In the genomic region with DNA sequence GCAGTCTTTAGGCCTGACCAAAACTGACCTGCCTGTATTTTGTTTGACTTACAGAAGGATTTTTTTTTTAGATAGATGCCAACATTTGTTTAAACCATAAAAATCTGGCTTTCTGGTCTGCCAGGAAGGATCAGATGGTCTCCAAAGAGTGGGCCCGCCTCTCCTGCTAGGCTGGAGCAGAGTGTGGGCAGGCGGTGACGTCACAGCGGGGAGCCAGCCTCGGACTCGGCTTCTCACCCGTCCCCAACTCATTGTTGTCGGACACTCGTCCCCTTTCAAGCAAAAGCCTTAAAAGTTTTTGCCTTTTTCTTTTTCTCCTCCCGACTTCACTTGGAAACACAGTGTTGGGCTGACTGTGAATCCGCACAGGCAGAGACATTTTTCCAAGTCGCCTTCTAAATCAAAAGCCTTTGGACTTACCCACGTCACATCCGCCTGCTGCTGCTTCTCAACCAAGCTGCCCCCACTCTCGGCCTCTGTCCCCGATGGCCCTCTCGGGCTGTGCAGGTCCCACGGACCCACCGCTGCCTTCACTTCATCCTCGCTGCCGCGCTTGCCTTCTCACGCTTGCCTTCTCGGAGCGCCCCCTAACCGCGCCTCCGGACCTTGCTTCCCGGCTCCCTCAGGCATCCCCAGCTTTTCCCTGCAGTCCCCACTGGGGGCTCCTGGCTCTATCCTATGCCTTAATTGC, we compare ENCODE assay signal across 9 cellular contexts. TPM values are rescaled to one million over a fixed set of nuclear protein-coding genes. Genes with fewer than 3 reads are reported as not detected.
DNase-seq lines count a peak whose midpoint lies in the region; ATAC-seq and TF ChIP-seq lines count a peak whose summit lies in the region.
"Had no signal": no experiment of that assay in that cellular context is flagged by ENCODE, and none has a peak within 500 bp of the region (broad histone marks: within the 10 kb centered on the region; RNA-seq: fewer than 3 reads in every experiment).

No MANE protein-coding gene starts in this region.

- H3K4me1 ChIP-seq in mesenchymal stem cell (ENCODE audit: control insufficient read depth, insufficient read depth, low read depth, low read length), result peaks cover 5% of the 10 kb centered on the region
- no peaks in the 10 kb centered on the region for H3K4me1 ChIP-seq in upper lobe of right lung
- no peaks in the 10 kb centered on the region for H3K4me1 ChIP-seq in Karpas-422 (ENCODE audit: low read length)

- peak overlapping the region; percentile 2 to 71 for H3K4me3 Mint-ChIP-seq in activated T-cell treated with anti-CD3 and anti-CD28 coated beads, Interleukin-2, amount 50 U/mL, for 72 hours

- peaks cover 15 to 31% of the 10 kb centered on the region in 2 donors for H3K9me3 Mint-ChIP-seq in activated T-cell treated with anti-CD3 and anti-CD28 coated beads, Interleukin-2, amount 50 U/mL, for 72 hours

- H3K36me3 ChIP-seq in mesenchymal stem cell (ENCODE audit: control insufficient read depth in 1 of 2, insufficient read depth in 2 of 2, low read depth in 1 of 2, low read length in 2 of 2), result peaks cover 0 to 6% of the 10 kb centered on the region in 2 experiments
- no peaks in the 10 kb centered on the region for H3K36me3 ChIP-seq in upper lobe of right lung
- no peaks in the 10 kb centered on the region; the same call in 1 of the 2 replicates for H3K36me3 ChIP-seq in Karpas-422 (ENCODE audit: insufficient read depth, low read length)

- H3K9ac ChIP-seq in mesenchymal stem cell (ENCODE audit: low read length) (peak overlapping the region; percentile 86), Karpas-422 (ENCODE audit: low read length) (no peak overlapping the region)

- H3K27ac ChIP-seq in dorsolateral prefrontal cortex (peak overlapping the region; percentile 9 to 94 (median 84)), mesenchymal stem cell (ENCODE audit: low read length, poor library complexity, severe bottlenecking) (no peak overlapping the region), upper lobe of right lung (peak overlapping the region; percentile 36), Karpas-422 (ENCODE audit: low read length) (no peak overlapping the region)

- H2AFZ ChIP-seq in mesenchymal stem cell (ENCODE audit: low read depth, low read length), result no peak overlapping the region
- no peak overlapping the region for H2AFZ ChIP-seq in Karpas-422 (ENCODE audit: low read length)

- no peak overlapping the region for H2BK15ac ChIP-seq in mesenchymal stem cell (ENCODE audit: low read depth, poor library complexity, severe bottlenecking)

- no peak overlapping the region for H3K4ac ChIP-seq in mesenchymal stem cell (ENCODE audit: low read depth in 1 of 2, low read length in 2 of 2)

- H3K4me3 ChIP-seq in dorsolateral prefrontal cortex, result peak overlapping the region; percentile 30 to 78 (median 60)
- peak overlapping the region in 1 of 2 experiments; percentile 72 for H3K4me3 ChIP-seq in mesenchymal stem cell (ENCODE audit: insufficient read depth in 1 of 2, low read depth in 1 of 2, low read length in 2 of 2)
- H3K4me3 ChIP-seq in upper lobe of right lung, result peak overlapping the region; percentile 35
- no peak overlapping the region for H3K4me3 ChIP-seq in Karpas-422 (ENCODE audit: low read length)

- no peak overlapping the region for H3K23ac ChIP-seq in mesenchymal stem cell (ENCODE audit: low read length in 2 of 2)

- H4K91ac ChIP-seq in mesenchymal stem cell (ENCODE audit: low read length), result no peak overlapping the region

- H2BK120ac ChIP-seq in mesenchymal stem cell (ENCODE audit: low read depth, low read length), result no peak overlapping the region

- H3K9me3 ChIP-seq in mesenchymal stem cell (ENCODE audit: control insufficient read depth, low read length) (peaks cover 20% of the 10 kb centered on the region), upper lobe of right lung (no peaks in the 10 kb centered on the region), Karpas-422 (ENCODE audit: low read length) (peaks cover 30% of the 10 kb centered on the region)

- H3K9me2 ChIP-seq in Karpas-422 (replicated peaks; ENCODE audit: insufficient read depth, low read length), result no peaks in the 10 kb centered on the region

- H3K14ac ChIP-seq in mesenchymal stem cell (ENCODE audit: low read length in 2 of 2), result no peak overlapping the region

- TF ChIP-seq CTCF in dorsolateral prefrontal cortex (IDR thresholded peaks at IDR 0.05 in 54 of 56, conservative IDR thresholded peaks at IDR 0.05 in 2 of 56; ENCODE audit: low read depth in 1 of 56, partially characterized antibody in 56 of 56) (peak in 48 of 56 donors; percentile 17 to 69 (median 41)), upper lobe of right lung (IDR thresholded peaks at IDR 0.05) (no peak)

- H3K18ac ChIP-seq in mesenchymal stem cell (ENCODE audit: low read depth in 1 of 2, low read length in 2 of 2), result no peak overlapping the region

- intact Hi-C loops in dorsolateral prefrontal cortex (cut with DNase I) (loop anchor here (5.0 kb wide), 3 partner anchors 33 to 53 kb away; a partner anchor contains a TSS), upper lobe of right lung (cut with DNase I) (no loop called here)

- H3K27me3 Mint-ChIP-seq in activated T-cell treated with anti-CD3 and anti-CD28 coated beads, Interleukin-2, amount 50 U/mL, for 72 hours (ENCODE audit: low read depth), result peaks cover 11% of the 10 kb centered on the region

- H3K4me2 ChIP-seq in mesenchymal stem cell (ENCODE audit: low read length, poor library complexity, severe bottlenecking) (no peak overlapping the region), Karpas-422 (ENCODE audit: low read depth, low read length, poor library complexity, severe bottlenecking) (no peak overlapping the region)

- no peaks in the 10 kb centered on the region for H3K79me1 ChIP-seq in mesenchymal stem cell (replicated peaks; ENCODE audit: low read length, poor library complexity, severe bottlenecking)

- H3K4me1 Mint-ChIP-seq in activated T-cell treated with anti-CD3 and anti-CD28 coated beads, Interleukin-2, amount 50 U/mL, for 72 hours (ENCODE audit: low read depth), result peaks cover 7% of the 10 kb centered on the region

- H3K79me2 ChIP-seq in Karpas-422 (ENCODE audit: low read length), result no peaks in the 10 kb centered on the region

- H2AK5ac ChIP-seq in mesenchymal stem cell (ENCODE audit: low read length, severe bottlenecking), result no peak overlapping the region

- H2BK5ac ChIP-seq in mesenchymal stem cell (ENCODE audit: low read depth, low read length, poor library complexity, severe bottlenecking), result no peak overlapping the region

- ATAC-seq in activated T-cell treated with anti-CD3 and anti-CD28 coated beads, Interleukin-2, amount 50 U/mL, for 72 hours (replicated peaks in 1 of 2), result no peak
- no peak for ATAC-seq in upper lobe of right lung

- WGBS in mesenchymal stem cell, result 40% methylated on average over 29 of the region's 29 CpGs

- no peak for DNase-seq in activated T-cell treated with anti-CD3 and anti-CD28 coated beads, Interleukin-2, amount 50 U/mL, for 72 hours
- no peak for DNase-seq in activated T-cell treated with anti-CD3 and anti-CD28 coated beads, Interleukin-2, amount 50 U/mL, for 48 hours
- peak; percentile 62 to 89 (median 79) for DNase-seq in dorsolateral prefrontal cortex
- DNase-seq in mesenchymal stem cell, result no peak
- no peak for DNase-seq in upper lobe of right lung
- DNase-seq in Karpas-422, result no peak
- DNase-seq in epidermal melanocyte (ENCODE audit: insufficient read length, low spot score), result no peak
- no peak for DNase-seq in NK-92 treated with Interleukin-12 subunit alpha and Interleukin-12 subunit beta, amount 100 ng/mL, for 24 hours (lab: John Stamatoyannopoulos, UW)
- DNase-seq: activated gamma-delta T cell had no signal

- no peaks in the 10 kb centered on the region for H4K20me1 ChIP-seq in Karpas-422 (ENCODE audit: insufficient read depth, low read depth, low read length)

- H3K27ac Mint-ChIP-seq in activated T-cell treated with anti-CD3 and anti-CD28 coated beads, Interleukin-2, amount 50 U/mL, for 72 hours, result no peak overlapping the region

- H4K8ac ChIP-seq in mesenchymal stem cell (ENCODE audit: low read length), result no peak overlapping the region

- peaks cover 22 to 40% of the 10 kb centered on the region in 2 donors for H3K36me3 Mint-ChIP-seq in activated T-cell treated with anti-CD3 and anti-CD28 coated beads, Interleukin-2, amount 50 U/mL, for 72 hours (ENCODE audit: insufficient read depth in 2 of 2)

- H3K27me3 ChIP-seq in dorsolateral prefrontal cortex (no peaks in the 10 kb centered on the region), mesenchymal stem cell (ENCODE audit: control insufficient read depth in 1 of 2, insufficient read depth in 1 of 2, low read length in 2 of 2) (no peaks in the 10 kb centered on the region), upper lobe of right lung (no peaks in the 10 kb centered on the region), Karpas-422 (ENCODE audit: low read length) (no peaks in the 10 kb centered on the region)

- no peak overlapping the region for H2BK12ac ChIP-seq in mesenchymal stem cell (ENCODE audit: low read length in 2 of 2)

RNA-seq across cellular contexts. Expression of a gene that starts 4.1 kb away (rescaled TPM):
- total RNA-seq in activated T-cell treated with anti-CD3 and anti-CD28 coated beads, Interleukin-2, amount 50 U/mL, for 72 hours, result 1 to 10 TPM; 1.7 to 1.9 TPM
- total RNA-seq in dorsolateral prefrontal cortex (10 to 100 TPM in 119 of 120 experiments, 1 to 10 TPM in 1; 9.8 to 28.1 (median 16.8) TPM), upper lobe of right lung (4.1 TPM)
- polyA plus RNA-seq in mesenchymal stem cell (2013, experiment 1 of 2), result 1.2 TPM
- polyA plus RNA-seq in mesenchymal stem cell (2013, experiment 2 of 2), result 1.2 TPM
- not detected in 2 replicates for total RNA-seq in Karpas-422 (2014; rRNA removed; shearing (Covaris generic); ENCODE audit: low replicate concordance)

RNA-seq across cellular contexts. Expression of a gene that starts 21.1 kb away (rescaled TPM):
- total RNA-seq in activated T-cell treated with anti-CD3 and anti-CD28 coated beads, Interleukin-2, amount 50 U/mL, for 72 hours, result not detected
- total RNA-seq in dorsolateral prefrontal cortex (10 to 100 TPM in 1 of 120 experiments, 1 to 10 TPM in 118, under 1 TPM in 1; 0.94 to 10.6 (median 4.2) TPM), upper lobe of right lung (not detected)
- polyA plus RNA-seq in mesenchymal stem cell (2013, experiment 1 of 2), result 0.39 TPM
- 0.49 TPM for polyA plus RNA-seq in mesenchymal stem cell (2013, experiment 2 of 2)
- total RNA-seq in Karpas-422 (2014; rRNA removed; shearing (Covaris generic); ENCODE audit: low replicate concordance), result not detected in 2 replicates

RNA-seq across cellular contexts. Expression of a gene that starts 43.1 kb away (rescaled TPM):
- total RNA-seq in activated T-cell treated with anti-CD3 and anti-CD28 coated beads, Interleukin-2, amount 50 U/mL, for 72 hours, result 10 to 100 TPM; 34.0 to 51.3 TPM
- total RNA-seq in dorsolateral prefrontal cortex (100 to 1,000 TPM; 140 to 230 (median 177) TPM), upper lobe of right lung (47.3 TPM)
- polyA plus RNA-seq in mesenchymal stem cell (2013, experiment 1 of 2), result 23.0 TPM
- 23.2 TPM for polyA plus RNA-seq in mesenchymal stem cell (2013, experiment 2 of 2)
- not detected in 2 replicates for total RNA-seq in Karpas-422 (2014; rRNA removed; shearing (Covaris generic); ENCODE audit: low replicate concordance)

RNA-seq across cellular contexts. Expression of a gene that starts 52.3 kb away (rescaled TPM):
- 10 to 100 TPM; 13.1 to 13.8 TPM for total RNA-seq in activated T-cell treated with anti-CD3 and anti-CD28 coated beads, Interleukin-2, amount 50 U/mL, for 72 hours
- total RNA-seq in dorsolateral prefrontal cortex (10 to 100 TPM; 14.4 to 48.2 (median 23.9) TPM), upper lobe of right lung (15.4 TPM)
- polyA plus RNA-seq in mesenchymal stem cell (2013, experiment 1 of 2), result 5.3 TPM
- polyA plus RNA-seq in mesenchymal stem cell (2013, experiment 2 of 2), result 4.8 TPM
- total RNA-seq in Karpas-422 (2014; rRNA removed; shearing (Covaris generic); ENCODE audit: low replicate concordance), result 7.8 and 10.8 TPM in 2 replicates

Comparison
In these comparisons a context has a peak if more than half of its experiments do, and no peak if none do; other contexts are left out.
1. DNase-seq: peak in dorsolateral prefrontal cortex (10 of 10); none in activated T-cell treated with anti-CD3 and anti-CD28 coated beads, Interleukin-2, amount 50 U/mL, for 72 hours (0 of 2), activated T-cell treated with anti-CD3 and anti-CD28 coated beads, Interleukin-2, amount 50 U/mL, for 48 hours (0 of 2), mesenchymal stem cell (single experiment), upper lobe of right lung (single experiment), Karpas-422 (single experiment), epidermal melanocyte (single experiment) and NK-92 treated with Interleukin-12 subunit alpha and Interleukin-12 subunit beta, amount 100 ng/mL, for 24 hours (single experiment).
2. H3K27ac ChIP-seq: peak in dorsolateral prefrontal cortex (59 of 59) and upper lobe of right lung (single experiment); none in mesenchymal stem cell (single experiment) and Karpas-422 (single experiment).
3. RNA of a gene that starts 43.1 kb away (total RNA-seq): 140 to 230 TPM in dorsolateral prefrontal cortex, 34.0 to 51.3 TPM in activated T-cell treated with anti-CD3 and anti-CD28 coated beads, Interleukin-2, amount 50 U/mL, for 72 hours and 47.3 TPM in upper lobe of right lung (single experiment); not detected in Karpas-422; every median in the first group is over 10 times any median in the second.